In genomic region chr9:13360188-13360587, GRCh38 we compare ENCODE assay signal across 16 cellular contexts.
DNase-seq lines count a peak whose midpoint lies in the region; ATAC-seq, FAIRE-seq and TF ChIP-seq lines count a peak whose summit lies in the region.
"Had no signal": no experiment of that assay in that cellular context is flagged by ENCODE, and none has a peak within 500 bp of the region (broad histone marks: within the 10 kb centered on the region; RNA-seq: fewer than 3 reads in every experiment).

No MANE protein-coding gene starts in this region.

- H3K18ac ChIP-seq in mesendoderm (ENCODE audit: low read length): no peak overlapping the region

- H3K4me3 ChIP-seq in mesendoderm (ENCODE audit: low read length) (no peak overlapping the region), neural progenitor cell (no peak overlapping the region)
- H3K4me3 ChIP-seq: GM23248 had no signal

- no peak overlapping the region for H2AK5ac ChIP-seq in mesendoderm (ENCODE audit: low read length)

- H3K9ac ChIP-seq in mesendoderm (ENCODE audit: low read length): no peak overlapping the region
- H3K9ac ChIP-seq in neural progenitor cell: no peak overlapping the region
- H3K9ac ChIP-seq: GM23248 had no signal

- H2BK15ac ChIP-seq in mesendoderm (replicated peaks; ENCODE audit: low read depth): no peak overlapping the region

- DNase-seq in D721Med (ENCODE audit: insufficient read length, low spot score) (no peak), NCI-H82 treated with DMSO at 0.1 percent for 48 hours (lab: John Stamatoyannopoulos, UW; ENCODE audit: unreplicated experiment) (peak; percentile 71), mesendoderm (peak; percentile 78), neural progenitor cell (ENCODE audit: low spot score) (no peak), pons (ENCODE audit: low spot score) (no peak)
- no peak for DNase-seq in activated CD4-positive, CD25-positive, alpha-beta regulatory T cell (lab: John Stamatoyannopoulos, UW)
- DNase-seq: BE2C; CD4-positive, alpha-beta memory T cell; COR-L47; GM23248 had no signal

- H3K9me3 Mint-ChIP-seq in neural progenitor cell: peaks cover 5% of the 10 kb centered on the region

- H3K36me3 Mint-ChIP-seq in neural progenitor cell: no peaks in the 10 kb centered on the region
- H3K36me3 Mint-ChIP-seq: CD4-positive, alpha-beta memory T cell had no signal

- ATAC-seq in GM21390 (IDR thresholded peaks at IDR 0.05; ENCODE audit: unreplicated experiment): no peak
- ATAC-seq: HCT116 had no signal

- FAIRE-seq in D721Med (lab: Jason Lieb, UNC): peak; percentile 71
- FAIRE-seq: A204.1, H54 had no signal

- peaks cover 10% of the 10 kb centered on the region for H3K4me1 Mint-ChIP-seq in neural progenitor cell
- H3K4me1 Mint-ChIP-seq: CD4-positive, alpha-beta memory T cell had no signal

- no peak overlapping the region for H3K56ac ChIP-seq in mesendoderm (ENCODE audit: low read length)

- H3K9me3 ChIP-seq in neural progenitor cell (ENCODE audit: low read depth): no peaks in the 10 kb centered on the region
- H3K9me3 ChIP-seq: BE2C had no signal

- no peaks in the 10 kb centered on the region for H3K27me3 Mint-ChIP-seq in neural progenitor cell (ENCODE audit: insufficient read depth, low read depth)
- H3K27me3 Mint-ChIP-seq: CD4-positive, alpha-beta memory T cell had no signal

- H3K27ac ChIP-seq in mesendoderm (ENCODE audit: low read depth, low read length) (no peak overlapping the region), neural progenitor cell (no peak overlapping the region)
- H3K27ac ChIP-seq: C4-2B, GM23248, HL-60 had no signal

- no peak overlapping the region for H3K4me3 Mint-ChIP-seq in neural progenitor cell
- H3K4me3 Mint-ChIP-seq: CD4-positive, alpha-beta memory T cell had no signal

- H3K27ac Mint-ChIP-seq in neural progenitor cell: no peak overlapping the region
- H3K27ac Mint-ChIP-seq: CD4-positive, alpha-beta memory T cell had no signal

- no peak overlapping the region for H4K5ac ChIP-seq in mesendoderm (ENCODE audit: low read length)

- no peak overlapping the region for H4K8ac ChIP-seq in mesendoderm (ENCODE audit: low read depth, low read length)

- no peak overlapping the region for H2BK5ac ChIP-seq in mesendoderm (ENCODE audit: low read length)

- H3K36me3 ChIP-seq in mesendoderm (ENCODE audit: control insufficient read depth, insufficient read depth, low read length): no peaks in the 10 kb centered on the region
- H3K36me3 ChIP-seq in neural progenitor cell: no peaks in the 10 kb centered on the region
- H3K36me3 ChIP-seq: BE2C had no signal

- peaks cover 3% of the 10 kb centered on the region for H3F3A ChIP-seq in neural progenitor cell (ENCODE audit: low read depth)

- H2BK120ac ChIP-seq in mesendoderm (ENCODE audit: low read depth, low read length): no peak overlapping the region

- H3K4ac ChIP-seq in mesendoderm (ENCODE audit: low read depth, low read length): no peak overlapping the region

- H3K27me3 ChIP-seq in mesendoderm (ENCODE audit: insufficient read depth, low read length, poor library complexity) (no peaks in the 10 kb centered on the region), neural progenitor cell (no peaks in the 10 kb centered on the region)
- H3K27me3 ChIP-seq: BE2C had no signal

- H3K4me2 ChIP-seq in mesendoderm (ENCODE audit: low read length) (no peak overlapping the region), neural progenitor cell (no peak overlapping the region)

- no peak for TF ChIP-seq CTCF in D721Med (IDR thresholded peaks at IDR 0.05; ENCODE audit: insufficient read depth, missing control alignments)
- no peak for TF ChIP-seq CTCF in neural progenitor cell (IDR thresholded peaks at IDR 0.05)

- peak overlapping the region; percentile 34 for H2AFZ ChIP-seq in neural progenitor cell (replicated peaks)
- H2AFZ ChIP-seq: GM23248 had no signal

- H3K4me1 ChIP-seq in mesendoderm (ENCODE audit: control insufficient read depth, low read depth, low read length) (no peaks in the 10 kb centered on the region), neural progenitor cell (peaks cover 4% of the 10 kb centered on the region)
- H3K4me1 ChIP-seq: BE2C had no signal

- no peak overlapping the region for H3K23ac ChIP-seq in mesendoderm (ENCODE audit: low read length)

- H4K20me1 ChIP-seq in neural progenitor cell (ENCODE audit: low read depth): no peaks in the 10 kb centered on the region

- H3K79me1 ChIP-seq in mesendoderm (ENCODE audit: low read length): no peaks in the 10 kb centered on the region

- H3K79me2 ChIP-seq in mesendoderm (ENCODE audit: control insufficient read depth, insufficient read depth, low read length): no peaks in the 10 kb centered on the region
- H3K79me2 ChIP-seq in neural progenitor cell (ENCODE audit: low read depth): no peaks in the 10 kb centered on the region

Comparison
In these comparisons a context has a peak if more than half of its experiments do, and no peak if none do; other contexts are left out.
1. DNase-seq: peak in NCI-H82 treated with DMSO at 0.1 percent for 48 hours (single experiment) and mesendoderm (single experiment); none in D721Med (single experiment), neural progenitor cell (single experiment), pons (single experiment) and activated CD4-positive, CD25-positive, alpha-beta regulatory T cell (0 of 4).